Comparison of ENCODE assay signal across 9 cellular contexts in the genomic region with DNA sequence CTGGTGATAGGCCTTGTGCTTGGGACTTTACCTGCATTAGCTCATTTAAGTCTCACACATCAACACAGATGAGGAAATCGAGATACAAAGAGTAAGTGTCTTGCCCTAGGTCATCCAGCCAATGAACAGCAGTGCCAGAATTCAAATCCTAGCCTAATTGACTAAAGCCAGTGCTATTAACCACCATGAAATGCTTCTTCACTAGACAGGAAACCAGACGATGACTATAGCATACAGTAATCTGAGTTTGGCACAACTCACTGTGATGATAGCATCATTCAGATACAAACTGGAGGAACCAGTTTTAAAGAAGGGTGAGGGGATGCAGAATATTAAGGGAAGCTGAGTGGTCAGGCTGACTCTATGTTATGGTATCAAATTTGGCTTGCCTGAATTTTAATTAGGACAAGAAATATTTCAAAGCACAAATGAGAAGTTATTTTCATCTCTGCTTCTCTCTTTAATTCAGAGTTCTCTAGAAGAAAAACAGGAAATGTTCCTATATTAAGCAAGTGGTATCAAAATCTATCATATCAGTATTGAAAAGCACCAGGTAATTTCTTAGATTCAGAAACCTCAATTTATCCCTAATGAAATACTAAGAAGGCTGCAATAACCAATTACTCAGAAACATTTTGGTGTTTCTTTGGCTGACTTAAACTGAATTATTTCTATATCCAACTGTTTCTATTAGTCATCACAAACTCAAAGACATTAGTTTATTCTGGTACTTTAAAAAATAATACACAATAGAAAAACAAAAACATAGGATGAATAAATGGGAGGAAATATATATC.
DNase-seq lines count a peak whose midpoint lies in the region; ATAC-seq and TF ChIP-seq lines count a peak whose summit lies in the region.
"Had no signal": no experiment of that assay in that cellular context is flagged by ENCODE, and none has a peak within 500 bp of the region (broad histone marks: within the 10 kb centered on the region; RNA-seq: fewer than 3 reads in every experiment).

No MANE protein-coding gene starts in this region.

- H3K9ac ChIP-seq in PC-3 (ENCODE audit: low read length) (peak overlapping the region; percentile 9; the same call in 1 of the 2 replicates), smooth muscle cell (ENCODE audit: low read depth) (peak overlapping the region; percentile 88)

- no peaks in the 10 kb centered on the region for H3K27me3 ChIP-seq in CD8-positive, alpha-beta memory T cell (ENCODE audit: insufficient read depth, low read length, poor library complexity, severe bottlenecking)
- H3K27me3 ChIP-seq in PC-3 (ENCODE audit: low read length) (no peaks in the 10 kb centered on the region), smooth muscle cell (ENCODE audit: low read depth) (no peaks in the 10 kb centered on the region), sigmoid colon (peaks cover 0 to 5% (median 0%) of the 10 kb centered on the region in 3 donors)

- peak in 2 of 5 donors; percentile 24 to 55 for DNase-seq in CD8-positive, alpha-beta memory T cell
- peak; percentile 100 for DNase-seq in PC-3
- no peak for DNase-seq in chondrocyte (ENCODE audit: low spot score)
- DNase-seq in smooth muscle cell (lab: John Stamatoyannopoulos, UW; ENCODE audit: unreplicated experiment), result no peak
- no peak for DNase-seq in sigmoid colon
- DNase-seq in NCI-H1436 treated with DMSO at 0.1 percent for 48 hours (lab: John Stamatoyannopoulos, UW), result no peak

- peak overlapping the region; percentile 77 for H3K4me2 ChIP-seq in PC-3 (ENCODE audit: low read length)
- peak overlapping the region; percentile 71 for H3K4me2 ChIP-seq in smooth muscle cell

- no peak for TF ChIP-seq EP300 in sigmoid colon (IDR thresholded peaks at IDR 0.05)

- H3K4me1 ChIP-seq in CD8-positive, alpha-beta memory T cell (ENCODE audit: insufficient read depth, low read length), result peaks cover 33% of the 10 kb centered on the region
- H3K4me1 ChIP-seq in PC-3 (ENCODE audit: insufficient read depth, low read length), result peaks cover 54% of the 10 kb centered on the region
- peaks cover 13% of the 10 kb centered on the region for H3K4me1 ChIP-seq in smooth muscle cell (ENCODE audit: low read depth)
- H3K4me1 ChIP-seq in sigmoid colon, result peaks cover 0 to 7% (median 0%) of the 10 kb centered on the region in 4 donors

- H3K27me3 Mint-ChIP-seq in CD8-positive, alpha-beta memory T cell, result no peaks in the 10 kb centered on the region
- no peaks in the 10 kb centered on the region for H3K27me3 Mint-ChIP-seq in chondrocyte (ENCODE audit: low read depth)

- H3K36me3 Mint-ChIP-seq in CD8-positive, alpha-beta memory T cell, result peaks cover 0 to 2% (median 0%) of the 10 kb centered on the region in 3 donors
- H3K36me3 Mint-ChIP-seq in chondrocyte (ENCODE audit: low read depth), result no peaks in the 10 kb centered on the region

- BruUV-seq in PC-3 (replicated peaks; lab: Mats Ljungman, UMichigan), result TSS peak; percentile 81

- peaks cover 40 to 53% (median 52%) of the 10 kb centered on the region in 3 donors for H3K4me1 Mint-ChIP-seq in CD8-positive, alpha-beta memory T cell
- H3K4me1 Mint-ChIP-seq in chondrocyte (ENCODE audit: low read depth), result peaks cover 45% of the 10 kb centered on the region

- H3K36me3 ChIP-seq in CD8-positive, alpha-beta memory T cell (ENCODE audit: insufficient read depth, low read length), result no peaks in the 10 kb centered on the region
- H3K36me3 ChIP-seq in PC-3 (ENCODE audit: low read depth, low read length), result no peaks in the 10 kb centered on the region
- no peaks in the 10 kb centered on the region for H3K36me3 ChIP-seq in smooth muscle cell (ENCODE audit: low read depth)
- H3K36me3 ChIP-seq in sigmoid colon, result no peaks in the 10 kb centered on the region

- H2AFZ ChIP-seq in PC-3 (ENCODE audit: low read length), result no peak overlapping the region
- no peak overlapping the region for H2AFZ ChIP-seq in smooth muscle cell (ENCODE audit: low read depth)

- no peaks in the 10 kb centered on the region for H3K9me3 ChIP-seq in CD8-positive, alpha-beta memory T cell (ENCODE audit: low read length)
- H3K9me3 ChIP-seq in PC-3 (ENCODE audit: low read length) (no peaks in the 10 kb centered on the region), smooth muscle cell (replicated peaks; ENCODE audit: low read depth) (no peaks in the 10 kb centered on the region), sigmoid colon (no peaks in the 10 kb centered on the region)

- H3K4me3 Mint-ChIP-seq in CD8-positive, alpha-beta memory T cell, result peak overlapping the region in 6 of 7 donors; percentile 28 to 74 (median 66)
- no peak overlapping the region for H3K4me3 Mint-ChIP-seq in chondrocyte (ENCODE audit: unreplicated experiment)
- H3K4me3 Mint-ChIP-seq: neural crest cell had no signal

- no peak overlapping the region for H3K4me3 ChIP-seq in CD8-positive, alpha-beta memory T cell (ENCODE audit: low read length)
- H3K4me3 ChIP-seq in PC-3 (ENCODE audit: low read length), result peak overlapping the region; percentile 38
- no peak overlapping the region for H3K4me3 ChIP-seq in smooth muscle cell
- no peak overlapping the region for H3K4me3 ChIP-seq in sigmoid colon

- POLR2A ChIA-PET in CD8-positive, alpha-beta memory T cell (lab: Charles Lee), result interaction anchor here (1.0 to 1.2 kb wide), 2 partner anchors 45 to 148 kb away, joined by 3 to 5 read pairs; no protein-coding TSS in a partner anchor
- POLR2A ChIA-PET in PC-3 (lab: Charles Lee; ENCODE audit: unreplicated experiment), result interaction anchor here (0.6 to 0.9 kb wide), 3 partner anchors 50 to 147 kb away, joined by 4 to 9 read pairs (median 4); a partner anchor contains a TSS

- H3F3A ChIP-seq in PC-3 (ENCODE audit: low read length, unreplicated experiment) (peaks cover 16% of the 10 kb centered on the region), smooth muscle cell (ENCODE audit: low read depth) (peaks cover 8% of the 10 kb centered on the region)

- intact Hi-C loops in PC-3 (cut with micrococcal nuclease) (loop anchor here (1.0 to 5.0 kb wide), 4 partner anchors 21 to 272 kb away; no protein-coding TSS in a partner anchor), sigmoid colon (cut with DNase I) (no loop called here)

- no peaks in the 10 kb centered on the region for H3K9me2 ChIP-seq in PC-3 (replicated peaks; ENCODE audit: low read length)

- CTCF ChIA-PET in CD8-positive, alpha-beta memory T cell (lab: Charles Lee), result interaction anchor here (0.9 to 1.0 kb wide), 2 partner anchors 11 to 40 kb away, joined by 3 read pairs; no protein-coding TSS in a partner anchor
- CTCF ChIA-PET in PC-3 (lab: Charles Lee), result interaction anchor here (0.5 to 0.6 kb wide), 2 partner anchors 139 to 205 kb away, joined by 6 to 8 read pairs; no protein-coding TSS in a partner anchor

- TF ChIP-seq CTCF in PC-3 (conservative IDR thresholded peaks at IDR 0.05; ENCODE audit: low read depth, low read length) (no peak), chondrocyte (IDR thresholded peaks at IDR 0.05) (no peak), smooth muscle cell (IDR thresholded peaks at IDR 0.05; ENCODE audit: borderline replicate concordance, insufficient read depth, poor library complexity, severe bottlenecking) (no peak), sigmoid colon (IDR thresholded peaks at IDR 0.05) (no peak)

- peak; percentile 30 for ATAC-seq in GM21723 (IDR thresholded peaks at IDR 0.05; ENCODE audit: unreplicated experiment)
- ATAC-seq in PC-3, result peak; percentile 79
- ATAC-seq in HG02840 (IDR thresholded peaks at IDR 0.05; ENCODE audit: low FRiP score, unreplicated experiment), result no peak

- H3K79me2 ChIP-seq in PC-3 (ENCODE audit: low read length), result no peaks in the 10 kb centered on the region
- H3K79me2 ChIP-seq in smooth muscle cell (ENCODE audit: low read depth), result no peaks in the 10 kb centered on the region

- TF ChIP-seq POLR2A in sigmoid colon (IDR thresholded peaks at IDR 0.05), result no peak

- 12% methylated on average over 2 of the region's 2 CpGs for WGBS in smooth muscle cell (ENCODE audit: low lambda C conversion rate)
- WGBS in sigmoid colon, 2 donors, result 35 to 36% methylated on average over 2 of the region's 2 CpGs

- H3K27ac Mint-ChIP-seq in CD8-positive, alpha-beta memory T cell, result peak overlapping the region; percentile 65 to 90 (median 82)
- H3K27ac Mint-ChIP-seq in chondrocyte (ENCODE audit: unreplicated experiment), result peak overlapping the region; percentile 77

- H3K9me3 Mint-ChIP-seq in CD8-positive, alpha-beta memory T cell, result no peaks in the 10 kb centered on the region
- H3K9me3 Mint-ChIP-seq in chondrocyte (ENCODE audit: low read depth), result peaks cover 3% of the 10 kb centered on the region
- H3K9me3 Mint-ChIP-seq: neural crest cell had no signal

- H4K20me1 ChIP-seq in PC-3 (ENCODE audit: low read length) (no peaks in the 10 kb centered on the region), smooth muscle cell (ENCODE audit: low read depth) (no peaks in the 10 kb centered on the region)

- H3K27ac ChIP-seq in CD8-positive, alpha-beta memory T cell (ENCODE audit: low read depth, low read length), result peak overlapping the region; percentile 2
- H3K27ac ChIP-seq in PC-3 (ENCODE audit: low read length) (peak overlapping the region; percentile 71), smooth muscle cell (ENCODE audit: low read depth) (peak overlapping the region; percentile 98), sigmoid colon (no peak overlapping the region)

Comparison
In these comparisons a context has a peak if more than half of its experiments do, and no peak if none do; other contexts are left out.
1. H3K27ac ChIP-seq: peak in CD8-positive, alpha-beta memory T cell (single experiment), PC-3 (single experiment) and smooth muscle cell (single experiment); none in sigmoid colon (0 of 4).